In genomic region chr5:39118638-39119037, GRCh38 we compare ENCODE assay signal across 2 cellular contexts.
TF ChIP-seq lines count a peak whose summit lies in the region.

No MANE protein-coding gene starts in this region.

TF ChIP-seq in IMR-90, 13 proteins besides CTCF, POLR2A, EP300 and RAD21:
- TF ChIP-seq CEBPB (IDR thresholded peaks at IDR 0.05; ENCODE audit: low read depth, low read length), result no peak
- TF ChIP-seq CHD1 (IDR thresholded peaks at IDR 0.05; ENCODE audit: low read depth, low read length), result no peak
- TF ChIP-seq USF2 (IDR thresholded peaks at IDR 0.05; ENCODE audit: low read depth, low read length), result no peak
- TF ChIP-seq MXI1 (IDR thresholded peaks at IDR 0.05; ENCODE audit: borderline replicate concordance, low read depth, low read length), result no peak
- no peak for TF ChIP-seq RCOR1 (IDR thresholded peaks at IDR 0.05; ENCODE audit: insufficient replicate concordance, low read length)
- no peak for TF ChIP-seq MAFK (IDR thresholded peaks at IDR 0.05; ENCODE audit: low read depth, low read length)
- TF ChIP-seq SMC3 (IDR thresholded peaks at IDR 0.05; ENCODE audit: low read depth, low read length), result no peak

TF ChIP-seq in GM12878, 131 proteins besides CTCF, POLR2A, EP300 and RAD21:
- TF ChIP-seq HDGF (IDR thresholded peaks at IDR 0.05), result no peak
- no peak for TF ChIP-seq STAT1 (conservative IDR thresholded peaks at IDR 0.05)
- no peak for TF ChIP-seq E2F8 (IDR thresholded peaks at IDR 0.05; ENCODE audit: low read depth, partially characterized antibody)
- no peak for TF ChIP-seq BCLAF1 (IDR thresholded peaks at IDR 0.05)
- no peak for TF ChIP-seq LARP7 (IDR thresholded peaks at IDR 0.05)
- TF ChIP-seq RB1 (IDR thresholded peaks at IDR 0.05; ENCODE audit: borderline replicate concordance), result no peak
- TF ChIP-seq CEBPB (IDR thresholded peaks at IDR 0.05; ENCODE audit: borderline replicate concordance in 1 of 2, low read depth in 2 of 2, low read length in 2 of 2), result no peak
- TF ChIP-seq TCF3 (IDR thresholded peaks at IDR 0.05; ENCODE audit: borderline replicate concordance, insufficient read depth, low read depth, low read length), result no peak
